12 cellular contexts compared by ENCODE assay signal in the genomic region with DNA sequence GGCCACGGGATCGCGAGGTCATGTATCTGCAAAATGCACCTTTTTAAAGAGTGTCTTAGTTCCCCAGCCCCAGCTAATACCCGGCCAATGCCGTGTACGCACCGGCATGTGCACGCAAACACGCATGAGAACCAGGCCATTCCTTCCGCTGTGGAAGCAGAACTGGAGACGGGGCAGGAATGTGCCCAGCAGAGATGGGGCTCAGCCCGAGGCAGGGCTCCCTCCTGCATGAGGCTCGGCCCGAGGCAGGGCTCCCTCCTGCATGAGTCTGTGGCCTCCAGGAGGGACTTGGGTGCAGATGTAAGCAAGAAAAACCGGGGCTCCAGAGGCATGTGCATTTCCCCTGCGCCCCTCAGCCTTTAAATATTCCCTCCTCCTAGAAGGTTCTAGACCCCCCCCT. TPM values are rescaled to one million over a fixed set of nuclear protein-coding genes. Genes with fewer than 3 reads are reported as not detected.
A peak's percentile ranks its signal among the peaks of the same experiment; 100 is the strongest.
DNase-seq lines count a peak whose midpoint lies in the region; ATAC-seq and TF ChIP-seq lines count a peak whose summit lies in the region.
"Had no signal": no experiment of that assay in that cellular context is flagged by ENCODE, and none has a peak within 500 bp of the region (broad histone marks: within the 10 kb centered on the region; RNA-seq: fewer than 3 reads in every experiment).

No MANE protein-coding gene starts in this region.

- TF ChIP-seq CTCF in HCT116 (IDR thresholded peaks at IDR 0.05 in 2 of 3, conservative IDR thresholded peaks at IDR 0.05 in 1 of 3; ENCODE audit: borderline replicate concordance in 1 of 3, insufficient read depth in 1 of 3, low read depth in 2 of 3, low read length in 2 of 3) = no peak
- no peak for TF ChIP-seq CTCF in PC-3 (conservative IDR thresholded peaks at IDR 0.05; ENCODE audit: low read depth, low read length)
- no peak for TF ChIP-seq CTCF in left ventricle myocardium inferior (IDR thresholded peaks at IDR 0.05; ENCODE audit: borderline replicate concordance)
- no peak for TF ChIP-seq CTCF in psoas muscle (IDR thresholded peaks at IDR 0.05)
- TF ChIP-seq CTCF in PC-9 (conservative IDR thresholded peaks at IDR 0.05) = no peak

- H3K27ac ChIP-seq in HCT116 (ENCODE audit: low read depth, low read length) (no peak overlapping the region), PC-3 (ENCODE audit: low read length) (peak overlapping the region; percentile 70), left ventricle myocardium inferior (replicated peaks) (peak overlapping the region; percentile 83), psoas muscle (peak overlapping the region; percentile 46), PC-9 (no peak overlapping the region)
- H3K27ac ChIP-seq: SJSA1 had no signal

- intact Hi-C loops in HCT116 (cut with micrococcal nuclease) (no loop called here), PC-3 (cut with micrococcal nuclease) (no loop called here), left ventricle myocardium inferior (cut with micrococcal nuclease) (no loop called here), psoas muscle (cut with DNase I) (no loop called here), PC-9 (cut with micrococcal nuclease; ENCODE audit: unreplicated experiment) (loop anchor here (1.0 kb wide), 1 partner anchor 31 kb away; no protein-coding TSS in a partner anchor)

- H3K79me2 ChIP-seq in HCT116 (ENCODE audit: insufficient read depth, low read length) = no peaks in the 10 kb centered on the region
- no peaks in the 10 kb centered on the region for H3K79me2 ChIP-seq in PC-3 (ENCODE audit: low read length)
- no peaks in the 10 kb centered on the region for H3K79me2 ChIP-seq in PC-9 (ENCODE audit: low read depth)

- RAD21 ChIA-PET in HCT116 (lab: Charles Lee; ENCODE audit: low non-redundant PET in 1 of 2, low total read pairs in 2 of 2, uncharacterized antibody in 2 of 2, unreplicated experiment in 2 of 2) = no interaction called here

- H2AFZ ChIP-seq in HCT116 (ENCODE audit: low read depth, low read length, poor library complexity, severe bottlenecking) (no peak overlapping the region), PC-3 (ENCODE audit: low read length) (no peak overlapping the region), PC-9 (no peak overlapping the region)

- no TSS peak for BruUV-seq in HCT116 (replicated peaks; lab: Mats Ljungman, UMichigan)
- BruUV-seq in PC-3 (replicated peaks; lab: Mats Ljungman, UMichigan) = no TSS peak
- no TSS peak for BruUV-seq in PC-9 (replicated peaks; lab: Mats Ljungman, UMichigan)

- ATAC-seq in HCT116 (no peak), PC-3 (no peak), psoas muscle (no peak), GM19452 (IDR thresholded peaks at IDR 0.05; ENCODE audit: unreplicated experiment) (no peak)

- 61 to 84% (median 73%) methylated on average over 16 of the region's 16 CpGs for WGBS in psoas muscle, 3 donors

- POLR2A ChIA-PET in HCT116 (lab: Charles Lee) = interaction anchor here (1.3 kb wide), 1 partner anchor 12 kb away, joined by 3 read pairs; no protein-coding TSS in a partner anchor
- POLR2A ChIA-PET in PC-3 (lab: Charles Lee; ENCODE audit: unreplicated experiment) = no interaction called here
- POLR2A ChIA-PET in PC-9 (lab: Charles Lee; ENCODE audit: unreplicated experiment) = no interaction called here

- H3K9me2 ChIP-seq in HCT116 (ENCODE audit: insufficient read depth) (no peaks in the 10 kb centered on the region), PC-3 (replicated peaks; ENCODE audit: low read length) (no peaks in the 10 kb centered on the region), PC-9 (ENCODE audit: insufficient read depth) (no peaks in the 10 kb centered on the region)

- H3K4me3 ChIP-seq in HCT116 (replicated peaks in 1 of 2; ENCODE audit: low read depth in 1 of 2, low read length in 2 of 2) (no peak overlapping the region), PC-3 (ENCODE audit: low read length) (no peak overlapping the region), left ventricle myocardium inferior (peak overlapping the region; percentile 4), psoas muscle (no peak overlapping the region), PC-9 (no peak overlapping the region)
- H3K4me3 ChIP-seq: SJSA1 had no signal

- DNase-seq in HCT116 (ENCODE audit: low read depth, low spot score) = no peak
- no peak for DNase-seq in PC-3
- DNase-seq in left ventricle myocardium inferior = no peak
- no peak for DNase-seq in psoas muscle
- no peak for DNase-seq in activated T-cell treated with anti-CD3 and anti-CD28 coated beads, Interleukin-2, amount 50 U/mL, for 1 hour
- DNase-seq in PC-9 = no peak
- DNase-seq: Karpas-422, NCI-H187 treated with DMSO at 0.1 percent for 48 hours, NCI-H82 had no signal

- H3K4me1 ChIP-seq in HCT116 (ENCODE audit: control insufficient read depth in 1 of 2, insufficient read depth in 2 of 2, low read length in 2 of 2) (peaks cover 9 to 40% of the 10 kb centered on the region in 2 experiments; a peak in 3 of 4 replicates), PC-3 (ENCODE audit: insufficient read depth, low read length) (peaks cover 18% of the 10 kb centered on the region), left ventricle myocardium inferior (peaks cover 98% of the 10 kb centered on the region), psoas muscle (peaks cover 9% of the 10 kb centered on the region), PC-9 (replicated peaks; ENCODE audit: insufficient read depth) (peaks cover 15% of the 10 kb centered on the region)

- H3K36me3 ChIP-seq in HCT116 (ENCODE audit: control insufficient read depth in 1 of 2, insufficient read depth in 2 of 2, low read length in 2 of 2) (no peaks in the 10 kb centered on the region), PC-3 (ENCODE audit: low read depth, low read length) (no peaks in the 10 kb centered on the region), left ventricle myocardium inferior (no peaks in the 10 kb centered on the region), psoas muscle (ENCODE audit: insufficient read depth in 1 of 2, low read depth in 1 of 2) (no peaks in the 10 kb centered on the region), PC-9 (ENCODE audit: low read depth) (no peaks in the 10 kb centered on the region)
- H3K36me3 ChIP-seq: SJSA1 had no signal

- H3K4me2 ChIP-seq in HCT116 (ENCODE audit: low read length) (peak overlapping the region; percentile 83), PC-3 (ENCODE audit: low read length) (peak overlapping the region; percentile 30; the same call in 1 of the 2 replicates), PC-9 (no peak overlapping the region)

- TF ChIP-seq POLR2A in HCT116 (IDR thresholded peaks at IDR 0.05; ENCODE audit: borderline replicate concordance, extremely low read depth, insufficient read depth, insufficient read length) = no peak

- no peaks in the 10 kb centered on the region for H3F3A ChIP-seq in PC-3 (ENCODE audit: low read length, unreplicated experiment)
- H3F3A ChIP-seq in PC-9 (ENCODE audit: insufficient read depth, low read depth) = no peaks in the 10 kb centered on the region

- TF ChIP-seq RAD21 in HCT116 (IDR thresholded peaks at IDR 0.05; ENCODE audit: low read depth) = no peak

- H3K27me3 ChIP-seq in HCT116 (ENCODE audit: insufficient read depth, low read length) (no peaks in the 10 kb centered on the region), PC-3 (ENCODE audit: low read length) (no peaks in the 10 kb centered on the region), left ventricle myocardium inferior (ENCODE audit: low read depth) (no peaks in the 10 kb centered on the region), psoas muscle (ENCODE audit: insufficient read depth in 3 of 3, low read length in 2 of 3) (peaks cover 0 to 24% (median 5%) of the 10 kb centered on the region in 3 donors), PC-9 (ENCODE audit: insufficient read depth, low read depth) (peaks cover 27% of the 10 kb centered on the region)

- H4K20me1 ChIP-seq in HCT116 (ENCODE audit: insufficient read depth) (no peaks in the 10 kb centered on the region), PC-3 (ENCODE audit: low read length) (no peaks in the 10 kb centered on the region), PC-9 (ENCODE audit: insufficient read depth) (no peaks in the 10 kb centered on the region)

- CTCF ChIA-PET in HCT116 (lab: Charles Lee) (no interaction called here), PC-3 (lab: Charles Lee) (no interaction called here), PC-9 (lab: Charles Lee) (no interaction called here)

- H3K9me3 ChIP-seq in HCT116 (ENCODE audit: control insufficient read depth in 1 of 2, insufficient read depth in 1 of 2, low read depth in 1 of 2, low read length in 2 of 2) (no peaks in the 10 kb centered on the region), PC-3 (ENCODE audit: low read length) (no peaks in the 10 kb centered on the region), left ventricle myocardium inferior (replicated peaks) (no peaks in the 10 kb centered on the region), psoas muscle (no peaks in the 10 kb centered on the region), PC-9 (ENCODE audit: insufficient read depth, low read depth) (no peaks in the 10 kb centered on the region)
- H3K9me3 ChIP-seq: SJSA1 had no signal

- H3K9ac ChIP-seq in HCT116 (ENCODE audit: low read length) (no peak overlapping the region), PC-3 (ENCODE audit: low read length) (peak overlapping the region; percentile 55; the same call in 1 of the 2 replicates)

TF ChIP-seq in HCT116, 20 proteins besides CTCF, POLR2A, EP300 and RAD21 (continues in another document):
- TF ChIP-seq, protein P1, sequence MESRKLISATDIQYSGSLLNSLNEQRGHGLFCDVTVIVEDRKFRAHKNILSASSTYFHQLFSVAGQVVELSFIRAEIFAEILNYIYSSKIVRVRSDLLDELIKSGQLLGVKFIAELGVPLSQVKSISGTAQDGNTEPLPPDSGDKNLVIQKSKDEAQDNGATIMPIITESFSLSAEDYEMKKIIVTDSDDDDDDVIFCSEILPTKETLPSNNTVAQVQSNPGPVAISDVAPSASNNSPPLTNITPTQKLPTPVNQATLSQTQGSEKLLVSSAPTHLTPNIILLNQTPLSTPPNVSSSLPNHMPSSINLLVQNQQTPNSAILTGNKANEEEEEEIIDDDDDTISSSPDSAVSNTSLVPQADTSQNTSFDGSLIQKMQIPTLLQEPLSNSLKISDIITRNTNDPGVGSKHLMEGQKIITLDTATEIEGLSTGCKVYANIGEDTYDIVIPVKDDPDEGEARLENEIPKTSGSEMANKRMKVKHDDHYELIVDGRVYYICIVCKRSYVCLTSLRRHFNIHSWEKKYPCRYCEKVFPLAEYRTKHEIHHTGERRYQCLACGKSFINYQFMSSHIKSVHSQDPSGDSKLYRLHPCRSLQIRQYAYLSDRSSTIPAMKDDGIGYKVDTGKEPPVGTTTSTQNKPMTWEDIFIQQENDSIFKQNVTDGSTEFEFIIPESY (IDR thresholded peaks at IDR 0.05; ENCODE audit: extremely low read depth, insufficient replicate concordance, low read length) = no peak
- TF ChIP-seq TCF7L2 (IDR thresholded peaks at IDR 0.05; ENCODE audit: borderline replicate concordance, extremely low read depth, insufficient read depth, insufficient read length) = no peak

RNA-seq across cellular contexts. Expression of gene SLC6A12, which starts 38.2 kb away (rescaled TPM):
- total RNA-seq in HCT116 (2021; ENCODE audit: unreplicated experiment) (0.64 TPM), PC-3 (2014; rRNA removed) (not detected in 2 replicates), left ventricle myocardium inferior (1.2 TPM), psoas muscle (under 1 TPM; 0.30 to 0.90 (median 0.58) TPM), PC-9 (2021) (not detected in 2 replicates)
- 0.07 and 0.30 TPM in 2 replicates for polyA plus RNA-seq in HCT116 (2012)
- polyA plus RNA-seq in psoas muscle = under 1 TPM; 0.07 to 0.30 (median 0.07) TPM
- total RNA-seq: SJSA1 had no signal
- polyA plus RNA-seq: BJ had no signal

Comparison
In these comparisons a context has a peak if more than half of its experiments do, and no peak if none do; other contexts are left out.
1. H3K27ac ChIP-seq: peak in PC-3 (single experiment), left ventricle myocardium inferior (single experiment) and psoas muscle (single experiment); none in HCT116 (single experiment) and PC-9 (single experiment).